Comparison of ENCODE assay signal across 1 cellular context in genomic region chrX:48278958-48279357, GRCh38.
TF ChIP-seq lines count a peak whose summit lies in the region.

No MANE protein-coding gene starts in this region.

TF ChIP-seq in K562, 482 proteins besides CTCF, POLR2A, EP300 and RAD21 (continued from another document):
- peak; percentile 57 for TF ChIP-seq MGA (IDR thresholded peaks at IDR 0.05)
- no peak for TF ChIP-seq ZBTB8A (IDR thresholded peaks at IDR 0.05; ENCODE audit: partially characterized antibody)
- peak; percentile 99 for TF ChIP-seq CEBPB (tag; IDR thresholded peaks at IDR 0.05)
- TF ChIP-seq NFE2 (IDR thresholded peaks at IDR 0.05; ENCODE audit: low read depth): peak; percentile 83
- no peak for TF ChIP-seq JUNB (CRISPR knock-in tag; conservative IDR thresholded peaks at IDR 0.05)
- TF ChIP-seq E2F1 (CRISPR knock-in tag; IDR thresholded peaks at IDR 0.05): peak; percentile 74; the same call in 1 of the 2 replicates
